24 cellular contexts compared by ENCODE assay signal in the genomic region with DNA sequence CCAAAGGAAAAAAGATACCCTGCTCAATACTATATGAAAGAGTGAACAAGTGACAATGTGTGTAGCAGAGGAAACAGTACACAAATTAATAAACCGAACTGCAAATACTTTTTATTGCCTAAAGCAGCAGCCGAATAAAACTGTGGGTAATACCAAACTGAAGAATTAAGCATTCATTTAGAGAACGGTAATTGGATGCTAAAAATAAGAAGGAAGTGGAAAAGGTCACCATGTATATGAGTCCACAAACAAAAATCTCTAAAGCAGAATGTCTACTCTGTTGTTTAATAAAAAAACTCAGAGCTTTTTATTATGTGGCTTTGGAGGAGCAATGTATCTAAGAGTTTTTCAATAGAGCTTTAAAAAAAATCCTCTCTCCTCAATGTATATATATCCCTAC.
"Had no signal": no experiment of that assay in that cellular context is flagged by ENCODE, and none has a peak within 500 bp of the region (broad histone marks: within the 10 kb centered on the region; RNA-seq: fewer than 3 reads in every experiment).

No MANE protein-coding gene starts in this region.

- H3K27me3 ChIP-seq: neural progenitor cell, ovary, right lobe of liver, sigmoid colon, stomach, thyroid gland, tibial nerve, upper lobe of left lung, vagina had no signal

- H3K4me3 ChIP-seq: neural progenitor cell, ovary, psoas muscle, right lobe of liver, sigmoid colon, stomach, thoracic aorta, thyroid gland, tibial nerve, upper lobe of left lung, vagina had no signal

- ATAC-seq: psoas muscle; right cardiac atrium; right lobe of liver; stimulated activated effector memory CD8-positive, alpha-beta T cell treated with anti-CD3 and anti-CD28 coated beads, Interleukin-12 subunit alpha, Interleukin-12 subunit beta, amount 100 ng/mL, for 72 hours; stimulated activated naive B cell treated with anti-CD40 and anti-IgM and Interleukin-4, amounts not matched to agents 10 μg/mL and 1 μg/mL and 100 μg/mL, for 72 hours had no signal

- H3K36me3 ChIP-seq: ovary, right lobe of liver, sigmoid colon, stomach, thoracic aorta, thyroid gland, upper lobe of left lung, vagina had no signal

- DNase-seq: occipital lobe; ovary; posterior cingulate gyrus; psoas muscle; right cardiac atrium; right lobe of liver; sigmoid colon; small intestine; stimulated activated CD4-positive, alpha-beta T cell treated with anti-CD3 and anti-CD28 coated beads, Interleukin-15, amount 100 ng/mL, for 24 hours; stimulated activated CD4-positive, alpha-beta T cell treated with anti-CD3 and anti-CD28 coated beads, Interleukin-2, amount 100 ng/mL, for 24 hours; stimulated activated CD4-positive, alpha-beta T cell treated with anti-CD3 and anti-CD28 coated beads, Interleukin-2, amount 100 ng/mL, for 48 hours; stimulated activated CD4-positive, alpha-beta T cell treated with anti-CD3 and anti-CD28 coated beads, Interleukin-4, amount 100 ng/mL, for 24 hours; stimulated activated naive B cell treated with anti-CD40 and anti-IgM and Interleukin-4, amounts not matched to agents 10 μg/mL and 1 μg/mL and 100 μg/mL, for 72 hours; stimulated activated naive CD4-positive, alpha-beta T cell treated with Interleukin-2 at 50 U/mL for 16 hours; stomach; thyroid gland; trophoblast cell; upper lobe of left lung had no signal

- H3K27ac ChIP-seq: neural progenitor cell, ovary, parathyroid adenoma, psoas muscle, right lobe of liver, sigmoid colon, stomach, thoracic aorta, thyroid gland, tibial nerve, upper lobe of left lung, vagina had no signal
